ENCODE assay signal across 1 cellular context in the genomic region with DNA sequence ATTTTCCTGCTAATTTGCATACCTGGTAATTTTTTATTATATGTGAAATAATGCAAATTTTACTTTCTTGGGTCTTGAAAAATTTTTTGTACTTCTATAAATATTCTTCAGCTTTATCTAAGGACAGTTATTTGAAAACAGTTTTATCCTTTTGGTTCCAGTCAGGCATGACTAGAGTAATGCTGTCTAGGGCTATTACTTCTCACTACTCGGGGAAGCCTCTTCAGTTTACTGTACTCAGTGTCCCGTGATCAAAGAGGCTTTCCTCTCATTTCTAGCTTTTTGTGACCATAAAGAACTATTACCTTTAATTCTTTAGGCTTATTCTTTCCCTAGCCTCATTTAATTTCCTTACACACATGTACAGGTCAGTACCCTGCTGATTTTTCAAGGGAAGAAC.
TF ChIP-seq lines count a peak whose summit lies in the region.

No MANE protein-coding gene starts in this region.

TF ChIP-seq in GM23338, 12 proteins besides CTCF, POLR2A, EP300 and RAD21 (continued from another document):
- TF ChIP-seq, protein P1, sequence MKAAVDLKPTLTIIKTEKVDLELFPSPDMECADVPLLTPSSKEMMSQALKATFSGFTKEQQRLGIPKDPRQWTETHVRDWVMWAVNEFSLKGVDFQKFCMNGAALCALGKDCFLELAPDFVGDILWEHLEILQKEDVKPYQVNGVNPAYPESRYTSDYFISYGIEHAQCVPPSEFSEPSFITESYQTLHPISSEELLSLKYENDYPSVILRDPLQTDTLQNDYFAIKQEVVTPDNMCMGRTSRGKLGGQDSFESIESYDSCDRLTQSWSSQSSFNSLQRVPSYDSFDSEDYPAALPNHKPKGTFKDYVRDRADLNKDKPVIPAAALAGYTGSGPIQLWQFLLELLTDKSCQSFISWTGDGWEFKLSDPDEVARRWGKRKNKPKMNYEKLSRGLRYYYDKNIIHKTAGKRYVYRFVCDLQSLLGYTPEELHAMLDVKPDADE (IDR thresholded peaks at IDR 0.05): no peak
- TF ChIP-seq STAT1 (IDR thresholded peaks at IDR 0.05; ENCODE audit: unreplicated experiment) (no peak), EZH2 (IDR thresholded peaks at IDR 0.05; ENCODE audit: low read depth, unreplicated experiment) (no peak), ZNF114 (CRISPR knock-in tag; IDR thresholded peaks at IDR 0.05) (no peak), JUNB (IDR thresholded peaks at IDR 0.05; ENCODE audit: unreplicated experiment) (no peak), ZNF331 (CRISPR knock-in tag; IDR thresholded peaks at IDR 0.05; ENCODE audit: low read depth) (no peak), EZH2phosphoT487 (IDR thresholded peaks at IDR 0.05; ENCODE audit: unreplicated experiment) (no peak), POLR2AphosphoS5 (IDR thresholded peaks at IDR 0.05; ENCODE audit: low read depth) (no peak)
- TF ChIP-seq, protein P2, sequence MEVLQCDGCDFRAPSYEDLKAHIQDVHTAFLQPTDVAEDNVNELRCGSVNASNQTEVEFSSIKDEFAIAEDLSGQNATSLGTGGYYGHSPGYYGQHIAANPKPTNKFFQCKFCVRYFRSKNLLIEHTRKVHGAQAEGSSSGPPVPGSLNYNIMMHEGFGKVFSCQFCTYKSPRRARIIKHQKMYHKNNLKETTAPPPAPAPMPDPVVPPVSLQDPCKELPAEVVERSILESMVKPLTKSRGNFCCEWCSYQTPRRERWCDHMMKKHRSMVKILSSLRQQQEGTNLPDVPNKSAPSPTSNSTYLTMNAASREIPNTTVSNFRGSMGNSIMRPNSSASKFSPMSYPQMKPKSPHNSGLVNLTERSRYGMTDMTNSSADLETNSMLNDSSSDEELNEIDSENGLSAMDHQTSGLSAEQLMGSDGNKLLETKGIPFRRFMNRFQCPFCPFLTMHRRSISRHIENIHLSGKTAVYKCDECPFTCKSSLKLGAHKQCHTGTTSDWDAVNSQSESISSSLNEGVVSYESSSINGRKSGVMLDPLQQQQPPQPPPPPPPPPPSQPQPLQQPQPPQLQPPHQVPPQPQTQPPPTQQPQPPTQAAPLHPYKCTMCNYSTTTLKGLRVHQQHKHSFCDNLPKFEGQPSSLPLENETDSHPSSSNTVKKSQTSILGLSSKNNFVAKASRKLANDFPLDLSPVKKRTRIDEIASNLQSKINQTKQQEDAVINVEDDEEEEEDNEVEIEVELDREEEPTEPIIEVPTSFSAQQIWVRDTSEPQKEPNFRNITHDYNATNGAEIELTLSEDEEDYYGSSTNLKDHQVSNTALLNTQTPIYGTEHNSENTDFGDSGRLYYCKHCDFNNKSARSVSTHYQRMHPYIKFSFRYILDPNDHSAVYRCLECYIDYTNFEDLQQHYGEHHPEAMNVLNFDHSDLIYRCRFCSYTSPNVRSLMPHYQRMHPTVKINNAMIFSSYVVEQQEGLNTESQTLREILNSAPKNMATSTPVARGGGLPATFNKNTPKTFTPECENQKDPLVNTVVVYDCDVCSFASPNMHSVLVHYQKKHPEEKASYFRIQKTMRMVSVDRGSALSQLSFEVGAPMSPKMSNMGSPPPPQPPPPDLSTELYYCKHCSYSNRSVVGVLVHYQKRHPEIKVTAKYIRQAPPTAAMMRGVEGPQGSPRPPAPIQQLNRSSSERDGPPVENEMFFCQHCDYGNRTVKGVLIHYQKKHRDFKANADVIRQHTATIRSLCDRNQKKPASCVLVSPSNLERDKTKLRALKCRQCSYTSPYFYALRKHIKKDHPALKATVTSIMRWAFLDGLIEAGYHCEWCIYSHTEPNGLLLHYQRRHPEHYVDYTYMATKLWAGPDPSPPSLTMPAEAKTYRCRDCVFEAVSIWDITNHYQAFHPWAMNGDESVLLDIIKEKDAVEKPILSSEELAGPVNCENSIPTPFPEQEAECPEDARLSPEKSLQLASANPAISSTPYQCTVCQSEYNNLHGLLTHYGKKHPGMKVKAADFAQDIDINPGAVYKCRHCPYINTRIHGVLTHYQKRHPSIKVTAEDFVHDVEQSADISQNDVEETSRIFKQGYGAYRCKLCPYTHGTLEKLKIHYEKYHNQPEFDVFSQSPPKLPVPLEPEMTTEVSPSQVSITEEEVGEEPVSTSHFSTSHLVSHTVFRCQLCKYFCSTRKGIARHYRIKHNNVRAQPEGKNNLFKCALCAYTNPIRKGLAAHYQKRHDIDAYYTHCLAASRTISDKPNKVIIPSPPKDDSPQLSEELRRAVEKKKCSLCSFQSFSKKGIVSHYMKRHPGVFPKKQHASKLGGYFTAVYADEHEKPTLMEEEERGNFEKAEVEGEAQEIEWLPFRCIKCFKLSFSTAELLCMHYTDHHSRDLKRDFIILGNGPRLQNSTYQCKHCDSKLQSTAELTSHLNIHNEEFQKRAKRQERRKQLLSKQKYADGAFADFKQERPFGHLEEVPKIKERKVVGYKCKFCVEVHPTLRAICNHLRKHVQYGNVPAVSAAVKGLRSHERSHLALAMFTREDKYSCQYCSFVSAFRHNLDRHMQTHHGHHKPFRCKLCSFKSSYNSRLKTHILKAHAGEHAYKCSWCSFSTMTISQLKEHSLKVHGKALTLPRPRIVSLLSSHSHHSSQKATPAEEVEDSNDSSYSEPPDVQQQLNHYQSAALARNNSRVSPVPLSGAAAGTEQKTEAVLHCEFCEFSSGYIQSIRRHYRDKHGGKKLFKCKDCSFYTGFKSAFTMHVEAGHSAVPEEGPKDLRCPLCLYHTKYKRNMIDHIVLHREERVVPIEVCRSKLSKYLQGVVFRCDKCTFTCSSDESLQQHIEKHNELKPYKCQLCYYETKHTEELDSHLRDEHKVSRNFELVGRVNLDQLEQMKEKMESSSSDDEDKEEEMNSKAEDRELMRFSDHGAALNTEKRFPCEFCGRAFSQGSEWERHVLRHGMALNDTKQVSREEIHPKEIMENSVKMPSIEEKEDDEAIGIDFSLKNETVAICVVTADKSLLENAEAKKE (CRISPR knock-in tag; IDR thresholded peaks at IDR 0.05): no peak
- TF ChIP-seq, protein P3, sequence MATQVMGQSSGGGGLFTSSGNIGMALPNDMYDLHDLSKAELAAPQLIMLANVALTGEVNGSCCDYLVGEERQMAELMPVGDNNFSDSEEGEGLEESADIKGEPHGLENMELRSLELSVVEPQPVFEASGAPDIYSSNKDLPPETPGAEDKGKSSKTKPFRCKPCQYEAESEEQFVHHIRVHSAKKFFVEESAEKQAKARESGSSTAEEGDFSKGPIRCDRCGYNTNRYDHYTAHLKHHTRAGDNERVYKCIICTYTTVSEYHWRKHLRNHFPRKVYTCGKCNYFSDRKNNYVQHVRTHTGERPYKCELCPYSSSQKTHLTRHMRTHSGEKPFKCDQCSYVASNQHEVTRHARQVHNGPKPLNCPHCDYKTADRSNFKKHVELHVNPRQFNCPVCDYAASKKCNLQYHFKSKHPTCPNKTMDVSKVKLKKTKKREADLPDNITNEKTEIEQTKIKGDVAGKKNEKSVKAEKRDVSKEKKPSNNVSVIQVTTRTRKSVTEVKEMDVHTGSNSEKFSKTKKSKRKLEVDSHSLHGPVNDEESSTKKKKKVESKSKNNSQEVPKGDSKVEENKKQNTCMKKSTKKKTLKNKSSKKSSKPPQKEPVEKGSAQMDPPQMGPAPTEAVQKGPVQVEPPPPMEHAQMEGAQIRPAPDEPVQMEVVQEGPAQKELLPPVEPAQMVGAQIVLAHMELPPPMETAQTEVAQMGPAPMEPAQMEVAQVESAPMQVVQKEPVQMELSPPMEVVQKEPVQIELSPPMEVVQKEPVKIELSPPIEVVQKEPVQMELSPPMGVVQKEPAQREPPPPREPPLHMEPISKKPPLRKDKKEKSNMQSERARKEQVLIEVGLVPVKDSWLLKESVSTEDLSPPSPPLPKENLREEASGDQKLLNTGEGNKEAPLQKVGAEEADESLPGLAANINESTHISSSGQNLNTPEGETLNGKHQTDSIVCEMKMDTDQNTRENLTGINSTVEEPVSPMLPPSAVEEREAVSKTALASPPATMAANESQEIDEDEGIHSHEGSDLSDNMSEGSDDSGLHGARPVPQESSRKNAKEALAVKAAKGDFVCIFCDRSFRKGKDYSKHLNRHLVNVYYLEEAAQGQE (IDR thresholded peaks at IDR 0.05; ENCODE audit: unreplicated experiment): no peak
